1 cellular context compared by ENCODE assay signal in genomic region chr21:41169701-41170100, GRCh38.
TF ChIP-seq lines count a peak whose summit lies in the region.

No MANE protein-coding gene starts in this region.

TF ChIP-seq in IMR-90, 13 proteins besides CTCF, POLR2A, EP300 and RAD21 (continued from another document):
- TF ChIP-seq USF2 (IDR thresholded peaks at IDR 0.05; ENCODE audit: low read depth, low read length) (no peak), MAZ (IDR thresholded peaks at IDR 0.05; ENCODE audit: borderline replicate concordance, low read depth, low read length) (no peak), SMC3 (IDR thresholded peaks at IDR 0.05; ENCODE audit: low read depth, low read length) (no peak), ELK1 (IDR thresholded peaks at IDR 0.05; ENCODE audit: borderline replicate concordance, low read depth, low read length) (no peak), RCOR1 (IDR thresholded peaks at IDR 0.05; ENCODE audit: insufficient replicate concordance, low read length) (no peak), CHD1 (IDR thresholded peaks at IDR 0.05; ENCODE audit: low read depth, low read length) (no peak), BHLHE40 (IDR thresholded peaks at IDR 0.05; ENCODE audit: low read depth, low read length) (no peak), CEBPB (IDR thresholded peaks at IDR 0.05; ENCODE audit: low read depth, low read length) (no peak), NFE2L2 (IDR thresholded peaks at IDR 0.05; ENCODE audit: low read depth, low read length) (no peak), MXI1 (IDR thresholded peaks at IDR 0.05; ENCODE audit: borderline replicate concordance, low read depth, low read length) (no peak)
